In the genomic region with DNA sequence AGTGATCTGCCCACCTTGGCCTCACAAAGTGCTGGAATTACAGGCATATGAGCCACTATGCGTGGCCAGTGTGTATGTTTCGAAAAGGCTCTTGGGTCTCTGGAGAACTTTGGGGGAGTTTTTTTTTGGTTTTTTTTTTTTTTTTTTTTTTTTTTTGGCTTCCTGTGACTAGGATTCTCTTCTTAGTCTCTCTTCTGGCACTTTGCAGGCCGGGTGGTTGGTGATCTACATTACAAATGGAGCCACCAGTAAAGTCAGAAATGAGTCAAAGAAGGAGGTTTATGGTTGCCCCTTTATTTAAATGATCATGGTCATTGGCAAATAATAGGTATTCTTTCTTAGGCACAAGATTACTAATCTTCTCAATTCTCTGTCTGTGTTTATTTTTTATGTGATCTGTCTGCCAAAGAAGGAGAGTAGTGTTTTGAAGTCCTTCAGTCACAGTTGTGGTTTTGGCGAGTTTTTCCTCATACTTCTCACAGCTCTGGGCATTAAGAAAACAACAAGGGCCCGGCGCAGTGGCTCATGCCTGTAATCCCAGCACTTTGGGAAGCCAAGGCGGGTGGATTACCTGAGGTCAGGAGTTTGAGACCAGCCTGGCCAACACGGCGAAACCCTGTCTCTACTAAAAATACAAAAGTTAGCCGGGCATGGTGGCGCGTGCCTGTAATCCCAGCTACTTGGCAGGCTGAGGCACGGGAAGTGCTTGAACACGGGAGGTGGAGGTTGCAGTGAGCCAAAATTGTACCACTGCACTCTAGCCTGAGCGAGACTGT, we compare ENCODE assay signal across 1 cellular context.
A peak's percentile ranks its signal among the peaks of the same experiment; 100 is the strongest.
TF ChIP-seq lines count a peak whose summit lies in the region.

No MANE protein-coding gene starts in this region.

TF ChIP-seq in GM12878, 131 proteins besides CTCF, POLR2A, EP300 and RAD21:
- TF ChIP-seq IKZF2 (IDR thresholded peaks at IDR 0.05) (0 out of 4 replicates have a peak, but pooled peaks of 1 of the 2 experiments have one; percentile 14), JUNB (IDR thresholded peaks at IDR 0.05) (0 out of 2 replicates have a peak, but pooled peaks have one; percentile 36), ZNF384 (IDR thresholded peaks at IDR 0.05; ENCODE audit: borderline replicate concordance, low read depth, low read length) (peak; percentile 69), TAF1 (IDR thresholded peaks at IDR 0.05; ENCODE audit: borderline replicate concordance, low read depth, low read length) (no peak), ZZZ3 (IDR thresholded peaks at IDR 0.05; ENCODE audit: control insufficient read depth, insufficient read length, low read depth) (no peak), FOXM1 (IDR thresholded peaks at IDR 0.05; ENCODE audit: low read depth, low read length) (no peak), KDM1A (IDR thresholded peaks at IDR 0.05; ENCODE audit: borderline replicate concordance) (no peak), CBFB (IDR thresholded peaks at IDR 0.05; ENCODE audit: low read depth) (no peak), EED (IDR thresholded peaks at IDR 0.05; ENCODE audit: low read depth) (no peak), NFIC (IDR thresholded peaks at IDR 0.05; ENCODE audit: low read depth, low read length) (0 out of 2 replicates have a peak, but pooled peaks have one; percentile 17)
- TF ChIP-seq, protein P1, sequence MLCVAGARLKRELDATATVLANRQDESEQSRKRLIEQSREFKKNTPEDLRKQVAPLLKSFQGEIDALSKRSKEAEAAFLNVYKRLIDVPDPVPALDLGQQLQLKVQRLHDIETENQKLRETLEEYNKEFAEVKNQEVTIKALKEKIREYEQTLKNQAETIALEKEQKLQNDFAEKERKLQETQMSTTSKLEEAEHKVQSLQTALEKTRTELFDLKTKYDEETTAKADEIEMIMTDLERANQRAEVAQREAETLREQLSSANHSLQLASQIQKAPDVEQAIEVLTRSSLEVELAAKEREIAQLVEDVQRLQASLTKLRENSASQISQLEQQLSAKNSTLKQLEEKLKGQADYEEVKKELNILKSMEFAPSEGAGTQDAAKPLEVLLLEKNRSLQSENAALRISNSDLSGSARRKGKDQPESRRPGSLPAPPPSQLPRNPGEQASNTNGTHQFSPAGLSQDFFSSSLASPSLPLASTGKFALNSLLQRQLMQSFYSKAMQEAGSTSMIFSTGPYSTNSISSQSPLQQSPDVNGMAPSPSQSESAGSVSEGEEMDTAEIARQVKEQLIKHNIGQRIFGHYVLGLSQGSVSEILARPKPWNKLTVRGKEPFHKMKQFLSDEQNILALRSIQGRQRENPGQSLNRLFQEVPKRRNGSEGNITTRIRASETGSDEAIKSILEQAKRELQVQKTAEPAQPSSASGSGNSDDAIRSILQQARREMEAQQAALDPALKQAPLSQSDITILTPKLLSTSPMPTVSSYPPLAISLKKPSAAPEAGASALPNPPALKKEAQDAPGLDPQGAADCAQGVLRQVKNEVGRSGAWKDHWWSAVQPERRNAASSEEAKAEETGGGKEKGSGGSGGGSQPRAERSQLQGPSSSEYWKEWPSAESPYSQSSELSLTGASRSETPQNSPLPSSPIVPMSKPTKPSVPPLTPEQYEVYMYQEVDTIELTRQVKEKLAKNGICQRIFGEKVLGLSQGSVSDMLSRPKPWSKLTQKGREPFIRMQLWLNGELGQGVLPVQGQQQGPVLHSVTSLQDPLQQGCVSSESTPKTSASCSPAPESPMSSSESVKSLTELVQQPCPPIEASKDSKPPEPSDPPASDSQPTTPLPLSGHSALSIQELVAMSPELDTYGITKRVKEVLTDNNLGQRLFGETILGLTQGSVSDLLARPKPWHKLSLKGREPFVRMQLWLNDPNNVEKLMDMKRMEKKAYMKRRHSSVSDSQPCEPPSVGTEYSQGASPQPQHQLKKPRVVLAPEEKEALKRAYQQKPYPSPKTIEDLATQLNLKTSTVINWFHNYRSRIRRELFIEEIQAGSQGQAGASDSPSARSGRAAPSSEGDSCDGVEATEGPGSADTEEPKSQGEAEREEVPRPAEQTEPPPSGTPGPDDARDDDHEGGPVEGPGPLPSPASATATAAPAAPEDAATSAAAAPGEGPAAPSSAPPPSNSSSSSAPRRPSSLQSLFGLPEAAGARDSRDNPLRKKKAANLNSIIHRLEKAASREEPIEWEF (IDR thresholded peaks at IDR 0.05; ENCODE audit: insufficient replicate concordance, low read depth, low read length) = no peak
- TF ChIP-seq, protein P2, sequence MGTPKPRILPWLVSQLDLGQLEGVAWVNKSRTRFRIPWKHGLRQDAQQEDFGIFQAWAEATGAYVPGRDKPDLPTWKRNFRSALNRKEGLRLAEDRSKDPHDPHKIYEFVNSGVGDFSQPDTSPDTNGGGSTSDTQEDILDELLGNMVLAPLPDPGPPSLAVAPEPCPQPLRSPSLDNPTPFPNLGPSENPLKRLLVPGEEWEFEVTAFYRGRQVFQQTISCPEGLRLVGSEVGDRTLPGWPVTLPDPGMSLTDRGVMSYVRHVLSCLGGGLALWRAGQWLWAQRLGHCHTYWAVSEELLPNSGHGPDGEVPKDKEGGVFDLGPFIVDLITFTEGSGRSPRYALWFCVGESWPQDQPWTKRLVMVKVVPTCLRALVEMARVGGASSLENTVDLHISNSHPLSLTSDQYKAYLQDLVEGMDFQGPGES (IDR thresholded peaks at IDR 0.05) = no peak
- TF ChIP-seq, protein P3, sequence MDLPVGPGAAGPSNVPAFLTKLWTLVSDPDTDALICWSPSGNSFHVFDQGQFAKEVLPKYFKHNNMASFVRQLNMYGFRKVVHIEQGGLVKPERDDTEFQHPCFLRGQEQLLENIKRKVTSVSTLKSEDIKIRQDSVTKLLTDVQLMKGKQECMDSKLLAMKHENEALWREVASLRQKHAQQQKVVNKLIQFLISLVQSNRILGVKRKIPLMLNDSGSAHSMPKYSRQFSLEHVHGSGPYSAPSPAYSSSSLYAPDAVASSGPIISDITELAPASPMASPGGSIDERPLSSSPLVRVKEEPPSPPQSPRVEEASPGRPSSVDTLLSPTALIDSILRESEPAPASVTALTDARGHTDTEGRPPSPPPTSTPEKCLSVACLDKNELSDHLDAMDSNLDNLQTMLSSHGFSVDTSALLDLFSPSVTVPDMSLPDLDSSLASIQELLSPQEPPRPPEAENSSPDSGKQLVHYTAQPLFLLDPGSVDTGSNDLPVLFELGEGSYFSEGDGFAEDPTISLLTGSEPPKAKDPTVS (IDR thresholded peaks at IDR 0.05; ENCODE audit: low read depth, low read length) = no peak
- TF ChIP-seq, protein P4, sequence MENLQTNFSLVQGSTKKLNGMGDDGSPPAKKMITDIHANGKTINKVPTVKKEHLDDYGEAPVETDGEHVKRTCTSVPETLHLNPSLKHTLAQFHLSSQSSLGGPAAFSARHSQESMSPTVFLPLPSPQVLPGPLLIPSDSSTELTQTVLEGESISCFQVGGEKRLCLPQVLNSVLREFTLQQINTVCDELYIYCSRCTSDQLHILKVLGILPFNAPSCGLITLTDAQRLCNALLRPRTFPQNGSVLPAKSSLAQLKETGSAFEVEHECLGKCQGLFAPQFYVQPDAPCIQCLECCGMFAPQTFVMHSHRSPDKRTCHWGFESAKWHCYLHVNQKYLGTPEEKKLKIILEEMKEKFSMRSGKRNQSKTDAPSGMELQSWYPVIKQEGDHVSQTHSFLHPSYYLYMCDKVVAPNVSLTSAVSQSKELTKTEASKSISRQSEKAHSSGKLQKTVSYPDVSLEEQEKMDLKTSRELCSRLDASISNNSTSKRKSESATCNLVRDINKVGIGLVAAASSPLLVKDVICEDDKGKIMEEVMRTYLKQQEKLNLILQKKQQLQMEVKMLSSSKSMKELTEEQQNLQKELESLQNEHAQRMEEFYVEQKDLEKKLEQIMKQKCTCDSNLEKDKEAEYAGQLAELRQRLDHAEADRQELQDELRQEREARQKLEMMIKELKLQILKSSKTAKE (IDR thresholded peaks at IDR 0.05; ENCODE audit: low read depth, poor library complexity, severe bottlenecking) = peak; percentile 21
